In the genomic region with DNA sequence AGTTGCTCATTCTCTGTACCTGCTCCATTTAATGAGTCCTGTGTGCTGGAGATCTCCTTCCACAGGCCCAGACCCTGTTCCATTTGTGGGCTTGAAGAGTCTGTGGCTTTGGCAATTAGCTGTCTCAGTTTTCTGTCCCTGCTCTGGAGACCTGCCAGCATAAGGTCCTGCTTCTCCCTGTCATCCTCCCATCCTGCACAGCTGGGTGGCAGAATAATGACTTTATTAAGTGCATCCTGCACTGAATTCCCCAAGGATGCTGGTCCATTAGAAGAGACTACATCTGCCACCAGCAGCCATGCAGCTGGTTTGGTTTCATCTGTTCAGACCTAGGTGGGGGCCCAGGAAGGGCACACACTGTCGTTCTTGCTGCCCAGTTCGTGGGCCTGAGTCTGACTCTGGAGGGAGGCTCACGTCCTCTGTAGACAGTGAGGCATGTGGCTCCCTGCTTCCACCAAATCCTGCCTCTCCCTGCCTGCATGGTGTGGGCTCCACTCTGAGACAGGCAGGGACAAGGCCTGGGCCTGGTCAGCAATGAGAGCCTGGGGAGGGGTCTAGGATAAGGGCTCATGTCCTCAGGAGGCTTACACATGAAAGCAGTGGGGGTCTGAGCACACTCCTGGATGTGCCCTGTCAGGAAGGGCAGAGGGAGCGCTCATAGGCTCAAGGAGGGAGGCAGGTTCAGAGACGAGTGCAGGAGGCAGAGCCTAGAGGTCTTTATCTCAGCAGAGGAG, we compare ENCODE assay signal across 1 cellular context.
TF ChIP-seq lines count a peak whose summit lies in the region.

No MANE protein-coding gene starts in this region.

TF ChIP-seq in SK-N-SH treated with all-trans-retinoic acid at 6 μM for 48 hours, 23 proteins besides CTCF, POLR2A, EP300 and RAD21 (continued from another document):
- no peak for TF ChIP-seq TSHZ2 (CRISPR knock-in tag; IDR thresholded peaks at IDR 0.05)
- no peak for TF ChIP-seq CSDC2 (CRISPR knock-in tag; IDR thresholded peaks at IDR 0.05)
- TF ChIP-seq ISL1 (CRISPR knock-in tag; IDR thresholded peaks at IDR 0.05) = no peak
- TF ChIP-seq ESRRG (CRISPR knock-in tag; IDR thresholded peaks at IDR 0.05) = no peak
- no peak for TF ChIP-seq OSR1 (CRISPR knock-in tag; IDR thresholded peaks at IDR 0.05)
- TF ChIP-seq GLIS3 (CRISPR knock-in tag; IDR thresholded peaks at IDR 0.05) = no peak
- no peak for TF ChIP-seq RARB (CRISPR knock-in tag; IDR thresholded peaks at IDR 0.05)
- TF ChIP-seq ZNF70 (CRISPR knock-in tag; IDR thresholded peaks at IDR 0.05) = no peak
- TF ChIP-seq PATZ1 (CRISPR knock-in tag; IDR thresholded peaks at IDR 0.05; ENCODE audit: borderline replicate concordance) = no peak
- no peak for TF ChIP-seq ZFP3 (CRISPR knock-in tag; IDR thresholded peaks at IDR 0.05)
- no peak for TF ChIP-seq ZC3H10 (CRISPR knock-in tag; IDR thresholded peaks at IDR 0.05)
- no peak for TF ChIP-seq TCF4 (CRISPR knock-in tag; IDR thresholded peaks at IDR 0.05; ENCODE audit: borderline replicate concordance)
- TF ChIP-seq ARNTL (CRISPR knock-in tag; IDR thresholded peaks at IDR 0.05; ENCODE audit: borderline replicate concordance, low read depth) = no peak
